10 cellular contexts compared by ENCODE assay signal in the genomic region with DNA sequence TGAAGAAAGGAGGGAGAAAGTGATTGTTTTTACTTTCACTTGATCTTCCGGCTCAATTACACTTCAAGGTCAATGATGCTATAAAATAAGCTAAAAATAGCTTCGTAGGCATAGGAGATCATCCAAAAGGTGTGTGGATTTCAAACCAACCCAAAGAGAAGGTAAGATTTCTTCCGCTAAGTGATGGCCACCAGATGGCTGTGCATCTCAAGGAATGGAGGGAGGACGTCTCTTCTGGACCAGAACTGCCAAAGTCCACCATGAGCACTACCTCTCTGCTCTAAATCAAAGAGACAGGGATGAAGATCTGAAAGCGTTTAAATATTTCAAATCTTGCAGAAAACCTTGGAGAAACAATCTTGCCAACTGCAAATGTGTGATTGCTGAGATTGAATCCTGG.
DNase-seq lines count a peak whose midpoint lies in the region; FAIRE-seq and TF ChIP-seq lines count a peak whose summit lies in the region.
"Had no signal": no experiment of that assay in that cellular context is flagged by ENCODE, and none has a peak within 500 bp of the region (broad histone marks: within the 10 kb centered on the region; RNA-seq: fewer than 3 reads in every experiment).

No MANE protein-coding gene starts in this region.

- H3K36me3 Mint-ChIP-seq in HFFc6 (ENCODE audit: low read depth) = no peaks in the 10 kb centered on the region

- no peak overlapping the region for H3K27ac Mint-ChIP-seq in HFFc6
- H3K27ac Mint-ChIP-seq: dendritic cell treated with granulocyte-macrophage colony-stimulating factor and Interleukin-4, amounts not matched to agents 40 ng/mL and 50 ng/mL, for 4 days had no signal

- FAIRE-seq in RCC 7860 (lab: Jason Lieb, UNC) = peak; percentile 71

- H3K4me1 Mint-ChIP-seq in HFFc6 (ENCODE audit: low read depth) = peaks cover 8% of the 10 kb centered on the region

- peaks cover 12% of the 10 kb centered on the region for H3K27me3 Mint-ChIP-seq in HFFc6 (ENCODE audit: insufficient read depth)
- H3K27me3 Mint-ChIP-seq: dendritic cell treated with granulocyte-macrophage colony-stimulating factor and Interleukin-4, amounts not matched to agents 40 ng/mL and 50 ng/mL, for 4 days had no signal

- H3K9me3 Mint-ChIP-seq in HFFc6 = no peaks in the 10 kb centered on the region
- H3K9me3 Mint-ChIP-seq: dendritic cell treated with granulocyte-macrophage colony-stimulating factor and Interleukin-4, amounts not matched to agents 40 ng/mL and 50 ng/mL, for 4 days had no signal

- DNase-seq in ELF-1 (ENCODE audit: low read depth, low spot score) = peak; percentile 33
- no peak for DNase-seq in HFFc6
- peak; percentile 40 for DNase-seq in RCC 7860 (ENCODE audit: low spot score)
- DNase-seq in left kidney (ENCODE audit: low read depth, low spot score) = peak; percentile 70
- DNase-seq in NCI-H446 (lab: John Stamatoyannopoulos, UW) = no peak
- no peak for DNase-seq in stimulated activated CD4-positive, alpha-beta T cell treated with anti-CD3 and anti-CD28 coated beads, Interleukin-1b, Interleukin-23, amount 100 ng/mL, for 48 hours
- no peak for DNase-seq in NCI-H187 (lab: John Stamatoyannopoulos, UW)
- no peak for DNase-seq in cerebellar nuclear complex (lab: John Stamatoyannopoulos, UW)
- DNase-seq: ovary had no signal

- TF ChIP-seq CTCF in HFFc6 (IDR thresholded peaks at IDR 0.05) = peak; percentile 44; the same call in 1 of the 2 replicates

- H3K4me3 Mint-ChIP-seq in HFFc6 = no peak overlapping the region
- H3K4me3 Mint-ChIP-seq: dendritic cell treated with granulocyte-macrophage colony-stimulating factor and Interleukin-4, amounts not matched to agents 40 ng/mL and 50 ng/mL, for 4 days had no signal

Comparison
In these comparisons a context has a peak if more than half of its experiments do, and no peak if none do; other contexts are left out.
1. DNase-seq: peak in ELF-1 (single experiment), RCC 7860 (single experiment) and left kidney (single experiment); none in HFFc6 (single experiment), NCI-H446 (0 of 2), stimulated activated CD4-positive, alpha-beta T cell treated with anti-CD3 and anti-CD28 coated beads, Interleukin-1b, Interleukin-23, amount 100 ng/mL, for 48 hours (single experiment), NCI-H187 (0 of 2) and cerebellar nuclear complex (0 of 2).